8 cellular contexts compared by ENCODE assay signal in the genomic region with DNA sequence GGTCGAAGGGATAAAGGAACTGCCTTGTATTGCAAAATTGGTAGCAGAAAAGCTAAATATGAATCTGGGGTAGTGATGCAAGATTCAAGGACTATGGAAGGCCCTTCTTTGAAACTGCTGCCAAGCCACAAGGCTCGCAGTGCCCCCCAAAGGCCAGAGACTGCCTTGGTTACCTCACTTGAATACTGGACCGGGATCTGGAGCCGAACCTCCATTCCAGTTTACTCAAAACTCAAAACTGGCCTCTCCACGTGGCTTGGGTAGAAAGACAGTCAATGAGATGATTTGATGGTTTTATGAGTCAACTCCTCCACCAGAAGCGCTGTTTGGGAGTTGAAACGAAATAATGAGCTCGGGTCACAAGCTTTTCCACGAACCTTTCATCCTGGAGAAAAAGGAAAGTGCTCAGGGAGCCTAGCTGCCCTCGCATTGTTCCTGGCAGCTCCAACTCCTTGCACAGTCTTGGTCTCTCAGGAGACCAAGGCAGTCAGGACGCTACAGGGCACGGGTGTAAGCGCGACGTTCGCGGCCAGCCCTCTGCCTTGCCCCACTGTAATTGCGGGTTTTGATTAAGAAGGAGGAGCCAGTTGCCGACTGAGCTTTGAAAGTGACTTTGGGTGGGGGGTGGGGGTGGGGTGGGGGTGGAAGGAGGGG. TPM values are rescaled to one million over a fixed set of nuclear protein-coding genes. Genes with fewer than 3 reads are reported as not detected.
DNase-seq lines count a peak whose midpoint lies in the region; ATAC-seq and TF ChIP-seq lines count a peak whose summit lies in the region.

No MANE protein-coding gene starts in this region.

- in situ Hi-C loops in G401 (cut with HindIII; ENCODE audit: low sequenced_read_pairs), result no loop called here

- peak overlapping the region; percentile 28 for H3K4me3 ChIP-seq in cardiac muscle cell

- peak; percentile 68 for TF ChIP-seq CTCF in GM12872 (IDR thresholded peaks at IDR 0.05; ENCODE audit: insufficient read depth, low read depth, low read length)
- peak; percentile 33 for TF ChIP-seq CTCF in cardiac muscle cell (IDR thresholded peaks at IDR 0.05; ENCODE audit: low read depth, low read length)

- CTCF ChIA-PET in HEK293T (lab: Yijun Ruan, JAX), result interaction anchor here (0.6 to 1.2 kb wide), 6 partner anchors 8 to 470 kb away, joined by 3 to 5 read pairs (median 4); no protein-coding TSS in a partner anchor

- peaks cover 9% of the 10 kb centered on the region for H3K9me3 Mint-ChIP-seq in activated T-helper 2 cell treated with anti-CD3 and anti-CD28 coated beads, Interferon-gamma antibody, Interleukin-2, Interleukin-4, amounts not matched to agents 10 μg/mL and 5 μg/mL and 100 μg/mL, durations not matched to agents 14 hours and 24 hours and 36 hours

- H3K4me3 Mint-ChIP-seq in activated T-helper 2 cell treated with anti-CD3 and anti-CD28 coated beads, Interferon-gamma antibody, Interleukin-2, Interleukin-4, amounts not matched to agents 10 μg/mL and 5 μg/mL and 100 μg/mL, durations not matched to agents 14 hours and 24 hours and 36 hours (ENCODE audit: low read depth), result peak overlapping the region; percentile 97

- intact Hi-C loops in activated T-helper 2 cell treated with anti-CD3 and anti-CD28 coated beads, Interferon-gamma antibody, Interleukin-2, Interleukin-4, amounts not matched to agents 10 μg/mL and 5 μg/mL and 100 μg/mL, durations not matched to agents 14 hours and 24 hours and 36 hours (cut with micrococcal nuclease), result loop anchor here (1.0 to 5.0 kb wide), 10 partner anchors 10 to 1971 kb away; partner anchors contain the start of gene CHD1
- intact Hi-C loops in posterior cingulate gyrus (cut with DNase I), result no loop called here

- POLR2A ChIA-PET in HEK293T (lab: Yijun Ruan, JAX), result interaction anchor here (1.0 to 1.3 kb wide), 3 partner anchors 9 to 365 kb away, joined by 3 to 4 read pairs (median 3); partner anchors contain the start of gene FAM174A

- no peaks in the 10 kb centered on the region for H3K36me3 ChIP-seq in cardiac muscle cell

- peaks cover 41% of the 10 kb centered on the region for H3K4me1 Mint-ChIP-seq in activated T-helper 2 cell treated with anti-CD3 and anti-CD28 coated beads, Interferon-gamma antibody, Interleukin-2, Interleukin-4, amounts not matched to agents 10 μg/mL and 5 μg/mL and 100 μg/mL, durations not matched to agents 14 hours and 24 hours and 36 hours (ENCODE audit: low read depth)

- no peaks in the 10 kb centered on the region for H3K27me3 Mint-ChIP-seq in activated T-helper 2 cell treated with anti-CD3 and anti-CD28 coated beads, Interferon-gamma antibody, Interleukin-2, Interleukin-4, amounts not matched to agents 10 μg/mL and 5 μg/mL and 100 μg/mL, durations not matched to agents 14 hours and 24 hours and 36 hours (ENCODE audit: low read depth)

- no peaks in the 10 kb centered on the region for H3K9me3 ChIP-seq in cardiac muscle cell (ENCODE audit: low read depth)

- H3K36me3 Mint-ChIP-seq in activated T-helper 2 cell treated with anti-CD3 and anti-CD28 coated beads, Interferon-gamma antibody, Interleukin-2, Interleukin-4, amounts not matched to agents 10 μg/mL and 5 μg/mL and 100 μg/mL, durations not matched to agents 14 hours and 24 hours and 36 hours (ENCODE audit: low read depth), result peaks cover 57% of the 10 kb centered on the region

- peak overlapping the region; percentile 97 for H3K27ac Mint-ChIP-seq in activated T-helper 2 cell treated with anti-CD3 and anti-CD28 coated beads, Interferon-gamma antibody, Interleukin-2, Interleukin-4, amounts not matched to agents 10 μg/mL and 5 μg/mL and 100 μg/mL, durations not matched to agents 14 hours and 24 hours and 36 hours

- no peak for ATAC-seq in GM21423 (IDR thresholded peaks at IDR 0.05; ENCODE audit: unreplicated experiment)

- no peak overlapping the region for H3K27ac ChIP-seq in cardiac muscle cell

- no peaks in the 10 kb centered on the region for H3K4me1 ChIP-seq in cardiac muscle cell (ENCODE audit: low read depth)

- DNase-seq in HEK293T (ENCODE audit: extremely low spot score) (peak; percentile 37), NCI-H748 (lab: John Stamatoyannopoulos, UW; ENCODE audit: unreplicated experiment) (peak; percentile 86), cardiac muscle cell (ENCODE audit: low read depth in 1 of 2, low spot score in 1 of 2) (peak; percentile 5 to 56), posterior cingulate gyrus (peak in 7 of 10 donors; percentile 20 to 91 (median 37)), G401 (ENCODE audit: low spot score) (no peak)
- no peak for DNase-seq in activated T-helper 2 cell treated with anti-CD3 and anti-CD28 coated beads, Interferon-gamma antibody, Interleukin-2, Interleukin-4, amounts not matched to agents 10 μg/mL and 5 μg/mL and 100 μg/mL, durations not matched to agents 14 hours and 24 hours and 36 hours (ENCODE audit: low spot score)

- H3K27me3 ChIP-seq in cardiac muscle cell, result peaks cover 77% of the 10 kb centered on the region

TF ChIP-seq in HEK293T, 16 proteins besides CTCF, POLR2A, EP300 and RAD21:
- TF ChIP-seq ARNT (IDR thresholded peaks at IDR 0.05) (no peak), L3MBTL2 (conservative IDR thresholded peaks at IDR 0.05) (peak; percentile 72)

RNA-seq across cellular contexts. Expression of gene ST8SIA4, which starts 2.8 kb away (rescaled TPM):
- 79.1 and 82.3 TPM in 2 replicates for total RNA-seq in activated T-helper 2 cell treated with anti-CD3 and anti-CD28 coated beads, Interferon-gamma antibody, Interleukin-2, Interleukin-4, amounts not matched to agents 10 μg/mL and 5 μg/mL and 100 μg/mL, durations not matched to agents 14 hours and 24 hours and 36 hours
- 0.06 and 0.11 TPM in 2 replicates for total RNA-seq in cardiac muscle cell
- 0.02 and 0.26 TPM in 2 replicates for polyA plus RNA-seq in cardiac muscle cell
- total RNA-seq in G401 (2014; rRNA removed; shearing (Covaris generic)), result not detected in 2 replicates

Comparison
In these comparisons a context has a peak if more than half of its experiments do, and no peak if none do; other contexts are left out.
1. DNase-seq: peak in HEK293T (single experiment), NCI-H748 (single experiment), cardiac muscle cell (2 of 2) and posterior cingulate gyrus (7 of 10); none in activated T-helper 2 cell treated with anti-CD3 and anti-CD28 coated beads, Interferon-gamma antibody, Interleukin-2, Interleukin-4, amounts not matched to agents 10 μg/mL and 5 μg/mL and 100 μg/mL, durations not matched to agents 14 hours and 24 hours and 36 hours (single experiment) and G401 (single experiment).
2. RNA of gene ST8SIA4, which starts 2.8 kb away (total RNA-seq): 79.1 to 82.3 TPM in activated T-helper 2 cell treated with anti-CD3 and anti-CD28 coated beads, Interferon-gamma antibody, Interleukin-2, Interleukin-4, amounts not matched to agents 10 μg/mL and 5 μg/mL and 100 μg/mL, durations not matched to agents 14 hours and 24 hours and 36 hours; 0.06 to 0.11 TPM in cardiac muscle cell and not detected in G401; every median in the first group is over 10 times any median in the second.